ENCODE assay signal across 8 cellular contexts in genomic region chr15:45641374-45641778, GRCh38. TPM values are rescaled to one million over a fixed set of nuclear protein-coding genes. Genes with fewer than 3 reads are reported as not detected.
DNase-seq lines count a peak whose midpoint lies in the region; ATAC-seq and TF ChIP-seq lines count a peak whose summit lies in the region.

No MANE protein-coding gene starts in this region.

- no peaks in the 10 kb centered on the region for H4K20me1 ChIP-seq in MM.1S (ENCODE audit: insufficient read depth, low read length)

- H3K4me3 ChIP-seq in fibroblast of pulmonary artery (replicated peaks; ENCODE audit: low read depth, low read length) (no peak overlapping the region), gastrocnemius medialis (peak overlapping the region in 1 of 4 donors; percentile 30), MM.1S (ENCODE audit: low read length) (no peak overlapping the region)
- no peak overlapping the region for H3K4me3 ChIP-seq in CD4-positive, alpha-beta memory T cell (ENCODE audit: low read length in 2 of 2)

- TF ChIP-seq CTCF in fibroblast of pulmonary artery (IDR thresholded peaks at IDR 0.05; ENCODE audit: low read length, missing control alignments) (no peak), gastrocnemius medialis (IDR thresholded peaks at IDR 0.05 in 4 of 5, conservative IDR thresholded peaks at IDR 0.05 in 1 of 5) (no peak), MM.1S (IDR thresholded peaks at IDR 0.05; ENCODE audit: low read length) (no peak)

- in situ Hi-C loops in gastrocnemius medialis (cut with MboI; ENCODE audit: low sequenced_read_pairs in 4 of 4), result loop anchor here in 2 of 4 donors (25.0 kb wide), 2 partner anchors 454 to 1854 kb away; partner anchors contain the start of genes SHF (in 2 of the 2), ELL3 (in 1 of the 2) and SERF2 (in 1 of the 2)

- no peak overlapping the region for H2AFZ ChIP-seq in MM.1S (ENCODE audit: low read length)

- H3K27me3 Mint-ChIP-seq in CD4-positive, alpha-beta memory T cell, result no peaks in the 10 kb centered on the region

- no peak overlapping the region for H3K4me2 ChIP-seq in MM.1S (ENCODE audit: low read depth, low read length)

- H3K27ac Mint-ChIP-seq in CD4-positive, alpha-beta memory T cell, result no peak overlapping the region

- intact Hi-C loops in gastrocnemius medialis (cut with DNase I; ENCODE audit: low total_unique reads), result loop anchor here (2.0 to 10.0 kb wide), 2 partner anchors 441 to 1107 kb away; partner anchors contain the start of gene EIF3J
- intact Hi-C loops in CD4-positive, alpha-beta memory T cell (cut with micrococcal nuclease), result no loop called here

- peak overlapping the region in 1 of 8 donors; percentile 17 for H3K4me3 Mint-ChIP-seq in CD4-positive, alpha-beta memory T cell

- H3K4me1 ChIP-seq in gastrocnemius medialis, result peaks cover 82 to 92% of the 10 kb centered on the region in 2 donors
- H3K4me1 ChIP-seq in MM.1S (ENCODE audit: low read length), result peaks cover 16% of the 10 kb centered on the region
- peaks cover 88% of the 10 kb centered on the region for H3K4me1 ChIP-seq in CD4-positive, alpha-beta memory T cell (ENCODE audit: insufficient read depth, low read length)

- peaks cover 53 to 100% (median 87%) of the 10 kb centered on the region in 4 donors for H3K4me1 Mint-ChIP-seq in CD4-positive, alpha-beta memory T cell

- CTCF ChIA-PET in CD4-positive, alpha-beta memory T cell (lab: Charles Lee; ENCODE audit: partially characterized antibody), result interaction anchor here (1.0 to 7.3 kb wide), 2 partner anchors 32 to 64 kb away, joined by 4 to 31 read pairs; no protein-coding TSS in a partner anchor

- H3K27ac ChIP-seq in gastrocnemius medialis (peak overlapping the region; percentile 98 to 99 (median 98)), MM.1S (ENCODE audit: low read length) (no peak overlapping the region)
- no peak overlapping the region for H3K27ac ChIP-seq in CD4-positive, alpha-beta memory T cell (ENCODE audit: low read depth, low read length)

- H3K9ac ChIP-seq in MM.1S (ENCODE audit: low read length), result no peak overlapping the region

- TF ChIP-seq POLR2A in gastrocnemius medialis (IDR thresholded peaks at IDR 0.05), result peak; percentile 21 to 34

- POLR2A ChIA-PET in CD4-positive, alpha-beta memory T cell (lab: Charles Lee; ENCODE audit: partially characterized antibody), result interaction anchor here (0.6 to 1.8 kb wide), 2 partner anchors 19 to 54 kb away, joined by 3 to 5 read pairs; no protein-coding TSS in a partner anchor

- H3K9me3 Mint-ChIP-seq in CD4-positive, alpha-beta memory T cell, result peaks cover 0 to 2% (median 0%) of the 10 kb centered on the region in 8 donors

- no peaks in the 10 kb centered on the region for H3K9me3 ChIP-seq in gastrocnemius medialis
- H3K9me3 ChIP-seq in MM.1S (replicated peaks; ENCODE audit: insufficient read depth, low read length), result no peaks in the 10 kb centered on the region
- no peaks in the 10 kb centered on the region for H3K9me3 ChIP-seq in CD4-positive, alpha-beta memory T cell (ENCODE audit: control insufficient read depth in 1 of 2, low read length in 2 of 2)

- H3K36me3 ChIP-seq in gastrocnemius medialis (no peaks in the 10 kb centered on the region), MM.1S (replicated peaks; ENCODE audit: insufficient read depth, low read length) (no peaks in the 10 kb centered on the region)
- no peaks in the 10 kb centered on the region for H3K36me3 ChIP-seq in CD4-positive, alpha-beta memory T cell (ENCODE audit: insufficient read depth, low read length)

- ATAC-seq in gastrocnemius medialis, result peak; percentile 88

- peaks cover 90% of the 10 kb centered on the region for H3K79me2 ChIP-seq in MM.1S (ENCODE audit: low read length)

- peaks cover 26 to 33% of the 10 kb centered on the region in 2 donors for H3K36me3 Mint-ChIP-seq in CD4-positive, alpha-beta memory T cell

- peaks cover 18% of the 10 kb centered on the region for H3F3A ChIP-seq in MM.1S (ENCODE audit: insufficient read depth, low read length)

- H3K27me3 ChIP-seq in gastrocnemius medialis (no peaks in the 10 kb centered on the region), MM.1S (replicated peaks; ENCODE audit: insufficient read depth, low read length) (no peaks in the 10 kb centered on the region)
- H3K27me3 ChIP-seq in CD4-positive, alpha-beta memory T cell (ENCODE audit: insufficient read depth, low read length), result no peaks in the 10 kb centered on the region

- DNase-seq in GM04503 (ENCODE audit: low read depth) (peak; percentile 91), RKO (ENCODE audit: low spot score) (peak; percentile 40), fibroblast of pulmonary artery (ENCODE audit: low read depth) (peak; percentile 92), gastrocnemius medialis (peak; percentile 81 to 87), NCI-H524 treated with DMSO at 0.1 percent for 48 hours (lab: John Stamatoyannopoulos, UW) (no peak), NCI-H446 (lab: John Stamatoyannopoulos, UW) (no peak), MM.1S (no peak)
- no peak for DNase-seq in CD4-positive, alpha-beta memory T cell

- H3K9me2 ChIP-seq in MM.1S (replicated peaks; ENCODE audit: insufficient read depth, low read length), result no peaks in the 10 kb centered on the region

RNA-seq across cellular contexts. Expression of gene SQOR, which starts 6.5 kb away (rescaled TPM):
- total RNA-seq in gastrocnemius medialis, result 100 to 1,000 TPM; 140 to 194 (median 164) TPM
- 10 to 100 TPM; 47.9 to 51.0 TPM for total RNA-seq in CD4-positive, alpha-beta memory T cell
- polyA plus RNA-seq in CD4-positive, alpha-beta memory T cell, result 100 to 1,000 TPM; 118 to 183 TPM

RNA-seq across cellular contexts. Expression of gene BLOC1S6, which starts 54.2 kb away (rescaled TPM):
- 10 to 100 TPM; 32.9 to 38.2 (median 36.6) TPM for total RNA-seq in gastrocnemius medialis
- 10 to 100 TPM; 43.0 to 43.9 TPM for total RNA-seq in CD4-positive, alpha-beta memory T cell
- 10 to 100 TPM; 38.8 to 40.7 TPM for polyA plus RNA-seq in CD4-positive, alpha-beta memory T cell

Comparison
In these comparisons a context has a peak if more than half of its experiments do, and no peak if none do; other contexts are left out.
1. DNase-seq: peak in GM04503 (single experiment), RKO (single experiment), fibroblast of pulmonary artery (single experiment) and gastrocnemius medialis (2 of 2); none in NCI-H524 treated with DMSO at 0.1 percent for 48 hours (single experiment), NCI-H446 (0 of 2), MM.1S (single experiment) and CD4-positive, alpha-beta memory T cell (0 of 5).
2. H3K27ac ChIP-seq: peak in gastrocnemius medialis (4 of 4); none in MM.1S (single experiment) and CD4-positive, alpha-beta memory T cell (single experiment).